Comparison of ENCODE assay signal across 8 cellular contexts in the genomic region with DNA sequence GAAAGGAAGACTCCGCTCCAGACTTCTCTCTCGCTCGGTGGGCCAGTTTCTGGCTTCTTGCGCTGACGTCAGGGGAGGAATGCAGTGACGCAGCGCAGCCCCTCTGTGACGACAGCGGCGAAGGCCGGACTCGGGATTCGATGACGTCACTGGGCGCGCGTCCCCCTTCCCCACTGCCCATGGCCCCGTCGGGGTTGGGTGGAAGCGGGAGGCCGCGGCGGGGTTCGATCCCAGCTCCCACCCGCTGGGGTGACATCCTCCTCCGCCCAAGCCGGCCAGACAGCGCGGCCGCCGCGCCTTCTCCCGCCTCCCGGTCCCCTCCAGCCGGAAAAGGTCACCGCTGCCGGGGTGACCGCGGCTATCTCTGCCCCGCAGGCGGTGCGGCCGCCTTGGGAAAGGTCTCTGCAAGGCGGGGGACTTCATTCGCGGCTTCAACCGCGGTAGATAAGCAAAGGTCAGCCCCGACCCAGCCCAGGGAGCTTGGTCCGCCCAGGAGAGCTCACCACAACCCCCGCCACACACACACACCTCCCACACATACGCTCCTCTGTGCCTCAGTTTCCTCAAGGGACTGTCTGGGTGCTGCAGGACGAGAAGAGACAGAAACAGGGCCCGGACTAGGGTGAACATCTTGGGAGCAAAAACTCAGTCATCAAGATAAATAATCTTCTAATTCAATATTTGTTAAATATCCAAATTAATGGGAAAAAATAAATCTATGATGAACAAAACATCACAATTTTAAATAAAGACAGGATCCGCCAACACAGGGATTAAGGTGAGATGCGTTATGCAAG. TPM values are rescaled to one million over a fixed set of nuclear protein-coding genes. Genes with fewer than 3 reads are reported as not detected.
DNase-seq lines count a peak whose midpoint lies in the region; ATAC-seq and TF ChIP-seq lines count a peak whose summit lies in the region.

No MANE protein-coding gene starts in this region.

- peaks cover 48% of the 10 kb centered on the region for H3K4me1 ChIP-seq in left ventricle myocardium inferior
- H3K4me1 ChIP-seq in gastrocnemius medialis, result peaks cover 33 to 39% of the 10 kb centered on the region in 2 donors

- H3K4me3 ChIP-seq in left ventricle myocardium inferior (peak overlapping the region; percentile 81), gastrocnemius medialis (peak overlapping the region; percentile 84 to 88 (median 86))

- no peaks in the 10 kb centered on the region for H3K9me3 Mint-ChIP-seq in activated T-helper 1 cell treated with anti-CD3 and anti-CD28 coated beads, Interleukin-12 subunit alpha, Interleukin-12 subunit beta, Interleukin-2, Interleukin-4 antibody, amounts not matched to agents 30 ng/mL and 10 ng/mL and 1 ng/mL, durations not matched to agents 14 hours and 24 hours and 36 hours

- no peaks in the 10 kb centered on the region for H3K36me3 Mint-ChIP-seq in activated T-helper 1 cell treated with anti-CD3 and anti-CD28 coated beads, Interleukin-12 subunit alpha, Interleukin-12 subunit beta, Interleukin-2, Interleukin-4 antibody, amounts not matched to agents 30 ng/mL and 10 ng/mL and 1 ng/mL, durations not matched to agents 14 hours and 24 hours and 36 hours (ENCODE audit: low read depth)

- in situ Hi-C loops in gastrocnemius medialis (cut with MboI; ENCODE audit: low sequenced_read_pairs in 4 of 4), result no loop called here

- no peaks in the 10 kb centered on the region for H3K27me3 ChIP-seq in left ventricle myocardium inferior (ENCODE audit: low read depth)
- H3K27me3 ChIP-seq in gastrocnemius medialis, result no peaks in the 10 kb centered on the region

- ATAC-seq in GM21367 (IDR thresholded peaks at IDR 0.05; ENCODE audit: unreplicated experiment) (peak; percentile 27), HG03575 (IDR thresholded peaks at IDR 0.05; ENCODE audit: extremely low read depth, insufficient number of reproducible peaks, low FRiP score, unreplicated experiment) (peak; percentile 11), gastrocnemius medialis (peak; percentile 29 to 39)

- H3K4me3 Mint-ChIP-seq in activated T-helper 1 cell treated with anti-CD3 and anti-CD28 coated beads, Interleukin-12 subunit alpha, Interleukin-12 subunit beta, Interleukin-2, Interleukin-4 antibody, amounts not matched to agents 30 ng/mL and 10 ng/mL and 1 ng/mL, durations not matched to agents 14 hours and 24 hours and 36 hours, result peak overlapping the region; percentile 87

- intact Hi-C loops in activated T-helper 1 cell treated with anti-CD3 and anti-CD28 coated beads, Interleukin-12 subunit alpha, Interleukin-12 subunit beta, Interleukin-2, Interleukin-4 antibody, amounts not matched to agents 30 ng/mL and 10 ng/mL and 1 ng/mL, durations not matched to agents 14 hours and 24 hours and 36 hours (cut with micrococcal nuclease), result loop anchor here (1.0 to 10.0 kb wide), 10 partner anchors 21 to 852 kb away; a partner anchor contains a TSS
- intact Hi-C loops in left ventricle myocardium inferior (cut with micrococcal nuclease) (no loop called here), gastrocnemius medialis (cut with DNase I; ENCODE audit: low total_unique reads) (loop anchor here (1.0 to 10.0 kb wide), 7 partner anchors 55 to 555 kb away; a partner anchor contains a TSS)

- H3K4me1 Mint-ChIP-seq in activated T-helper 1 cell treated with anti-CD3 and anti-CD28 coated beads, Interleukin-12 subunit alpha, Interleukin-12 subunit beta, Interleukin-2, Interleukin-4 antibody, amounts not matched to agents 30 ng/mL and 10 ng/mL and 1 ng/mL, durations not matched to agents 14 hours and 24 hours and 36 hours (ENCODE audit: low read depth), result peaks cover 33% of the 10 kb centered on the region

- H3K27ac ChIP-seq in left ventricle myocardium inferior (replicated peaks), result peak overlapping the region; percentile 99
- peak overlapping the region; percentile 96 to 100 (median 98) for H3K27ac ChIP-seq in gastrocnemius medialis

- H3K27ac Mint-ChIP-seq in activated T-helper 1 cell treated with anti-CD3 and anti-CD28 coated beads, Interleukin-12 subunit alpha, Interleukin-12 subunit beta, Interleukin-2, Interleukin-4 antibody, amounts not matched to agents 30 ng/mL and 10 ng/mL and 1 ng/mL, durations not matched to agents 14 hours and 24 hours and 36 hours, result peak overlapping the region; percentile 99

- H3K27me3 Mint-ChIP-seq in activated T-helper 1 cell treated with anti-CD3 and anti-CD28 coated beads, Interleukin-12 subunit alpha, Interleukin-12 subunit beta, Interleukin-2, Interleukin-4 antibody, amounts not matched to agents 30 ng/mL and 10 ng/mL and 1 ng/mL, durations not matched to agents 14 hours and 24 hours and 36 hours (ENCODE audit: insufficient read depth), result peaks cover 3% of the 10 kb centered on the region

- H3K9me3 ChIP-seq in left ventricle myocardium inferior (replicated peaks) (no peaks in the 10 kb centered on the region), gastrocnemius medialis (no peaks in the 10 kb centered on the region)

- TF ChIP-seq POLR2A in gastrocnemius medialis (IDR thresholded peaks at IDR 0.05), result peak; percentile 31 to 55

- H3K36me3 ChIP-seq in left ventricle myocardium inferior (no peaks in the 10 kb centered on the region), gastrocnemius medialis (no peaks in the 10 kb centered on the region)

- TF ChIP-seq CTCF in left ventricle myocardium inferior (IDR thresholded peaks at IDR 0.05; ENCODE audit: borderline replicate concordance) (no peak), gastrocnemius medialis (IDR thresholded peaks at IDR 0.05 in 4 of 5, conservative IDR thresholded peaks at IDR 0.05 in 1 of 5) (peak in 1 of 5 experiments; percentile 15)

- DNase-seq in DMS 273 (lab: John Stamatoyannopoulos, UW; ENCODE audit: unreplicated experiment) (peak; percentile 97), DMS 273 treated with DMSO at 0.1 percent for 48 hours (lab: John Stamatoyannopoulos, UW) (no peak), left ventricle myocardium inferior (peak; percentile 87), gastrocnemius medialis (no peak), NCI-H187 (lab: John Stamatoyannopoulos, UW) (no peak)
- no peak for DNase-seq in activated T-helper 1 cell treated with anti-CD3 and anti-CD28 coated beads, Interleukin-12 subunit alpha, Interleukin-12 subunit beta, Interleukin-2, Interleukin-4 antibody, amounts not matched to agents 30 ng/mL and 10 ng/mL and 1 ng/mL, durations not matched to agents 14 hours and 24 hours and 36 hours (ENCODE audit: low spot score)

RNA-seq across cellular contexts. Expression of a gene that starts 0.8 kb away (rescaled TPM):
- total RNA-seq in activated T-helper 1 cell treated with anti-CD3 and anti-CD28 coated beads, Interleukin-12 subunit alpha, Interleukin-12 subunit beta, Interleukin-2, Interleukin-4 antibody, amounts not matched to agents 30 ng/mL and 10 ng/mL and 1 ng/mL, durations not matched to agents 14 hours and 24 hours and 36 hours, result 16.0 and 17.0 TPM in 2 replicates
- 15.2 TPM for total RNA-seq in left ventricle myocardium inferior
- total RNA-seq in gastrocnemius medialis, result 1 to 10 TPM; 2.7 to 7.2 (median 4.4) TPM

RNA-seq across cellular contexts. Expression of a gene that starts 21.0 kb away (rescaled TPM):
- not detected in 2 replicates for total RNA-seq in activated T-helper 1 cell treated with anti-CD3 and anti-CD28 coated beads, Interleukin-12 subunit alpha, Interleukin-12 subunit beta, Interleukin-2, Interleukin-4 antibody, amounts not matched to agents 30 ng/mL and 10 ng/mL and 1 ng/mL, durations not matched to agents 14 hours and 24 hours and 36 hours
- total RNA-seq in left ventricle myocardium inferior (not detected), gastrocnemius medialis (not detected)

RNA-seq across cellular contexts. Expression of a gene that starts 24.6 kb away (rescaled TPM):
- 82.5 and 84.9 TPM in 2 replicates for total RNA-seq in activated T-helper 1 cell treated with anti-CD3 and anti-CD28 coated beads, Interleukin-12 subunit alpha, Interleukin-12 subunit beta, Interleukin-2, Interleukin-4 antibody, amounts not matched to agents 30 ng/mL and 10 ng/mL and 1 ng/mL, durations not matched to agents 14 hours and 24 hours and 36 hours
- total RNA-seq in left ventricle myocardium inferior, result 4.0 TPM
- total RNA-seq in gastrocnemius medialis, result 1 to 10 TPM; 1.4 to 3.7 (median 2.0) TPM

RNA-seq across cellular contexts. Expression of a gene that starts 54.7 kb away (rescaled TPM):
- 57.8 and 61.5 TPM in 2 replicates for total RNA-seq in activated T-helper 1 cell treated with anti-CD3 and anti-CD28 coated beads, Interleukin-12 subunit alpha, Interleukin-12 subunit beta, Interleukin-2, Interleukin-4 antibody, amounts not matched to agents 30 ng/mL and 10 ng/mL and 1 ng/mL, durations not matched to agents 14 hours and 24 hours and 36 hours
- total RNA-seq in left ventricle myocardium inferior (17.0 TPM), gastrocnemius medialis (10 to 100 TPM; 11.2 to 38.8 (median 18.0) TPM)

RNA-seq across cellular contexts. Expression of a gene that starts 54.9 kb away (rescaled TPM):
- 0.65 TPM in 1 of 2 replicates, not detected in the other for total RNA-seq in activated T-helper 1 cell treated with anti-CD3 and anti-CD28 coated beads, Interleukin-12 subunit alpha, Interleukin-12 subunit beta, Interleukin-2, Interleukin-4 antibody, amounts not matched to agents 30 ng/mL and 10 ng/mL and 1 ng/mL, durations not matched to agents 14 hours and 24 hours and 36 hours
- total RNA-seq in left ventricle myocardium inferior (0.38 TPM), gastrocnemius medialis (not detected)

Comparison
In these comparisons a context has a peak if more than half of its experiments do, and no peak if none do; other contexts are left out.
1. DNase-seq: peak in DMS 273 (single experiment) and left ventricle myocardium inferior (single experiment); none in DMS 273 treated with DMSO at 0.1 percent for 48 hours (single experiment), activated T-helper 1 cell treated with anti-CD3 and anti-CD28 coated beads, Interleukin-12 subunit alpha, Interleukin-12 subunit beta, Interleukin-2, Interleukin-4 antibody, amounts not matched to agents 30 ng/mL and 10 ng/mL and 1 ng/mL, durations not matched to agents 14 hours and 24 hours and 36 hours (single experiment), gastrocnemius medialis (0 of 2) and NCI-H187 (0 of 2).
2. RNA of a gene that starts 24.6 kb away (total RNA-seq): 82.5 to 84.9 TPM in activated T-helper 1 cell treated with anti-CD3 and anti-CD28 coated beads, Interleukin-12 subunit alpha, Interleukin-12 subunit beta, Interleukin-2, Interleukin-4 antibody, amounts not matched to agents 30 ng/mL and 10 ng/mL and 1 ng/mL, durations not matched to agents 14 hours and 24 hours and 36 hours; 4.0 TPM in left ventricle myocardium inferior (single experiment) and 1.4 to 3.7 TPM in gastrocnemius medialis; every median in the first group is over 10 times any median in the second.
3. Peak in every context shown above with its lines, with median percentiles within 50 percentile points of each other: ATAC-seq.